Comparison of ENCODE assay signal across 12 cellular contexts in the genomic region with DNA sequence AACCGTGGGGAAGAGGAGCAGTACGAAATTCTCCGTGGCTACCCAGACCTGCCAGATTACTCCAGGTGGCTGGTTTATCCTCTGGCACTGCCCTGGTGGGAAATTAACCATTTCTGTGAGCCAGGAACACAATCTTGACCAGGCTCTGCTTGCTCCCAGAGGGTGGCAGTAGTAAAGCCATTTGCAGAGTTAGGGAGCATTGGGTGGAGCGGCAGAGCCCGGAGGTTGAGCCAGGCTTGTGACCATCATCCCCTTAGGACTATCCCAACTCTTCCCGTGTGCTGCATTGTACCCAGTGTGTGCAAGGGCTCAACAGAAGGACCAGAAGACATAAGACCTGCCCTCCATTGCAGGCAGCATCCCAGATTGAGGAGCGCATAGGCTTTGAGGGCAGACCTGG. TPM values are rescaled to one million over a fixed set of nuclear protein-coding genes. Genes with fewer than 3 reads are reported as not detected.
DNase-seq lines count a peak whose midpoint lies in the region; ATAC-seq, FAIRE-seq and TF ChIP-seq lines count a peak whose summit lies in the region.
"Had no signal": no experiment of that assay in that cellular context is flagged by ENCODE, and none has a peak within 500 bp of the region (broad histone marks: within the 10 kb centered on the region; RNA-seq: fewer than 3 reads in every experiment).

No MANE protein-coding gene starts in this region.

- H3K27me3 ChIP-seq in BJ (ENCODE audit: control insufficient read depth, insufficient read depth, low read length): no peaks in the 10 kb centered on the region; the same call in 1 of the 2 replicates
- no peaks in the 10 kb centered on the region for H3K27me3 ChIP-seq in keratinocyte (ENCODE audit: control insufficient read depth, extremely low read depth, insufficient read depth, low read length)

- H3K36me3 ChIP-seq in BJ (ENCODE audit: control insufficient read depth, insufficient read depth, low read length) (no peaks in the 10 kb centered on the region), keratinocyte (ENCODE audit: control insufficient read depth in 2 of 2, extremely low read depth in 1 of 2, insufficient read depth in 2 of 2, low read length in 2 of 2) (no peaks in the 10 kb centered on the region)

- TF ChIP-seq CTCF in BJ (IDR thresholded peaks at IDR 0.05; ENCODE audit: insufficient read depth, low read depth, low read length) (peak; percentile 34), astrocyte of the spinal cord (IDR thresholded peaks at IDR 0.05; ENCODE audit: low read depth, low read length) (peak; percentile 27), keratinocyte (optimal IDR thresholded peaks at IDR 0.05 in 1 of 3, IDR thresholded peaks at IDR 0.05 in 1 of 3, conservative IDR thresholded peaks at IDR 0.05 in 1 of 3; ENCODE audit: extremely low read depth in 1 of 3, insufficient read depth in 2 of 3, low read length in 3 of 3) (peak; percentile 10 to 58 (median 12))

- peaks cover 0 to 2% (median under 1%) of the 10 kb centered on the region in 4 donors for H3K4me1 Mint-ChIP-seq in naive thymus-derived CD8-positive, alpha-beta T cell

- ATAC-seq in GM18870 (IDR thresholded peaks at IDR 0.05; ENCODE audit: unreplicated experiment): no peak
- ATAC-seq in naive thymus-derived CD8-positive, alpha-beta T cell: no peak
- ATAC-seq: activated CD4-positive, CD25-positive, alpha-beta regulatory T cell treated with anti-CD3 and anti-CD28 coated beads, Interleukin-2, amount 50 U/mL, for 24 hours; activated naive CD4-positive, alpha-beta T cell treated with anti-CD3 and anti-CD28 coated beads, Interleukin-2, amount 50 U/mL, for 72 hours had no signal

- POLR2A ChIA-PET in BJ (lab: Charles Lee): no interaction called here
- POLR2A ChIA-PET in naive thymus-derived CD8-positive, alpha-beta T cell (lab: Charles Lee): interaction anchor here (1.0 kb wide), 1 partner anchor 63 kb away, joined by 3 read pairs; no protein-coding TSS in a partner anchor

- H3K9ac ChIP-seq in keratinocyte (ENCODE audit: control insufficient read depth, extremely low read depth, insufficient read depth, low read length): no peak overlapping the region

- DNase-seq in BJ (ENCODE audit: low read depth): no peak
- DNase-seq in HTR-8/SVneo (ENCODE audit: insufficient read length, low spot score): peak; percentile 10
- no peak for DNase-seq in astrocyte of the spinal cord (ENCODE audit: low read depth, low spot score)
- DNase-seq in keratinocyte (ENCODE audit: low read depth, low spot score): no peak
- DNase-seq in activated CD4-positive, CD25-positive, alpha-beta regulatory T cell treated with anti-CD3 and anti-CD28 coated beads, Interleukin-2, amount 50 U/mL, for 72 hours: no peak
- no peak for DNase-seq in activated CD4-positive, alpha-beta T cell treated with anti-CD3 and anti-CD28 coated beads, Interleukin-2, amount 50 U/mL, for 4 hours
- no peak for DNase-seq in naive thymus-derived CD8-positive, alpha-beta T cell
- DNase-seq: stimulated activated naive CD4-positive, alpha-beta T cell treated with Interleukin-2 at 50 U/mL for 16 hours had no signal

- H4K20me1 ChIP-seq in keratinocyte (ENCODE audit: control insufficient read depth, extremely low read depth, insufficient read depth, low read length): no peaks in the 10 kb centered on the region

- H3K4me3 Mint-ChIP-seq in naive thymus-derived CD8-positive, alpha-beta T cell: no peak overlapping the region

- no peaks in the 10 kb centered on the region for H3K9me1 ChIP-seq in keratinocyte (ENCODE audit: control insufficient read depth, extremely low read depth, insufficient read depth, low read length)

- H3K36me3 Mint-ChIP-seq in naive thymus-derived CD8-positive, alpha-beta T cell: no peaks in the 10 kb centered on the region
- H3K36me3 Mint-ChIP-seq: activated naive CD4-positive, alpha-beta T cell treated with anti-CD3 and anti-CD28 coated beads, Interleukin-2, amount 50 U/mL, for 72 hours had no signal

- H3K4me2 ChIP-seq in keratinocyte (ENCODE audit: control insufficient read depth, extremely low read depth, insufficient read depth, low read depth, low read length): no peak overlapping the region

- no peak overlapping the region for H3K27ac ChIP-seq in keratinocyte (ENCODE audit: control insufficient read depth, insufficient read depth, low read length)

- dilution Hi-C loops in keratinocyte (cut with MboI; ENCODE audit: extremely low pct_ligation_motif_present, low sequenced_read_pairs): no loop called here

- FAIRE-seq in HTR-8/SVneo (lab: Jason Lieb, UNC) (no peak), keratinocyte (lab: Jason Lieb, UNC) (no peak)
- FAIRE-seq: G401.6 had no signal

- peaks cover 0 to 7% (median 0%) of the 10 kb centered on the region in 5 donors for H3K27me3 Mint-ChIP-seq in naive thymus-derived CD8-positive, alpha-beta T cell

- in situ Hi-C loops in astrocyte of the spinal cord (cut with HindIII; ENCODE audit: low sequenced_read_pairs): no loop called here

- H2AFZ ChIP-seq in keratinocyte (ENCODE audit: control insufficient read depth, low read length): no peak overlapping the region

- H3K4me1 ChIP-seq in keratinocyte (ENCODE audit: control insufficient read depth, extremely low read depth, insufficient read depth, low read length): no peaks in the 10 kb centered on the region

- no peak overlapping the region for H3K4me3 ChIP-seq in BJ (ENCODE audit: low read depth, low read length)
- H3K4me3 ChIP-seq in astrocyte of the spinal cord (ENCODE audit: low read depth, low read length): no peak overlapping the region
- no peak overlapping the region for H3K4me3 ChIP-seq in keratinocyte (ENCODE audit: control insufficient read depth in 2 of 3, extremely low read depth in 1 of 3, insufficient read depth in 2 of 3, low read depth in 1 of 3, low read length in 3 of 3)

- H3K79me2 ChIP-seq in keratinocyte (ENCODE audit: control insufficient read depth, insufficient read depth, low read length): no peaks in the 10 kb centered on the region

- no peaks in the 10 kb centered on the region for H3K9me3 Mint-ChIP-seq in naive thymus-derived CD8-positive, alpha-beta T cell
- H3K9me3 Mint-ChIP-seq: activated naive CD4-positive, alpha-beta T cell treated with anti-CD3 and anti-CD28 coated beads, Interleukin-2, amount 50 U/mL, for 72 hours had no signal

- no peaks in the 10 kb centered on the region for H3K9me3 ChIP-seq in keratinocyte (ENCODE audit: control insufficient read depth, low read depth, low read length)

- peak overlapping the region in 2 of 10 donors; percentile 5 to 11 for H3K27ac Mint-ChIP-seq in naive thymus-derived CD8-positive, alpha-beta T cell
- H3K27ac Mint-ChIP-seq: activated naive CD4-positive, alpha-beta T cell treated with anti-CD3 and anti-CD28 coated beads, Interleukin-2, amount 50 U/mL, for 72 hours had no signal

- CTCF ChIA-PET in BJ (lab: Yijun Ruan, JAX): interaction anchor here (0.9 to 2.8 kb wide), 2 partner anchors 99 to 105 kb away, joined by 3 to 11 read pairs; no protein-coding TSS in a partner anchor

RNA-seq across cellular contexts. Expression of gene KNG1, which starts 5.3 kb away (rescaled TPM):
- not detected in 2 replicates for polyA plus RNA-seq in BJ (2011; rRNA removed)
- not detected in 2 replicates for polyA minus RNA-seq in BJ (2011; rRNA and poly(A)+ RNA removed)
- polyA plus RNA-seq in keratinocyte: 0.12 TPM in 1 of 3 replicates, not detected in the others
- not detected for polyA plus RNA-seq in keratinocyte (2011; ENCODE audit: low read depth)
- not detected in 2 replicates for polyA plus RNA-seq in keratinocyte (2011; cell fraction: cytosol; rRNA removed)
- polyA plus RNA-seq in keratinocyte (2011; cell fraction: nucleus; rRNA removed): not detected in 2 replicates
- polyA plus RNA-seq in keratinocyte (2012; ENCODE audit: low replicate concordance): not detected in 2 replicates
- not detected in 3 replicates for polyA minus RNA-seq in keratinocyte
- polyA minus RNA-seq in keratinocyte (2011; cell fraction: cytosol; rRNA and poly(A)+ RNA removed): not detected
- polyA minus RNA-seq in keratinocyte (2011; cell fraction: nucleus; rRNA and poly(A)+ RNA removed): not detected in 2 replicates
- not detected for total RNA-seq in naive thymus-derived CD8-positive, alpha-beta T cell
- polyA plus RNA-seq in naive thymus-derived CD8-positive, alpha-beta T cell: under 1 TPM in 1 of 3 donors, not detected in 2; 0.07 TPM
- total RNA-seq: activated naive CD4-positive, alpha-beta T cell treated with anti-CD3 and anti-CD28 coated beads, Interleukin-2, amount 50 U/mL, for 72 hours had no signal

RNA-seq across cellular contexts. Expression of gene HRG, which starts 56.6 kb away (rescaled TPM):
- not detected in 2 replicates for polyA plus RNA-seq in BJ (2011; rRNA removed)
- not detected in 2 replicates for polyA minus RNA-seq in BJ (2011; rRNA and poly(A)+ RNA removed)
- 0.03 TPM in 2 of 3 replicates, not detected in the other for polyA plus RNA-seq in keratinocyte
- 0.17 TPM for polyA plus RNA-seq in keratinocyte (2011; ENCODE audit: low read depth)
- 0.04 TPM in 1 of 2 replicates, not detected in the other for polyA plus RNA-seq in keratinocyte (2011; cell fraction: cytosol; rRNA removed)
- polyA plus RNA-seq in keratinocyte (2011; cell fraction: nucleus; rRNA removed): 0.05 and 0.07 TPM in 2 replicates
- polyA plus RNA-seq in keratinocyte (2012; ENCODE audit: low replicate concordance): 0.03 TPM in 1 of 2 replicates, not detected in the other
- not detected in 3 replicates for polyA minus RNA-seq in keratinocyte
- polyA minus RNA-seq in keratinocyte (2011; cell fraction: cytosol; rRNA and poly(A)+ RNA removed): not detected
- polyA minus RNA-seq in keratinocyte (2011; cell fraction: nucleus; rRNA and poly(A)+ RNA removed): not detected in 2 replicates
- total RNA-seq in naive thymus-derived CD8-positive, alpha-beta T cell: not detected
- polyA plus RNA-seq in naive thymus-derived CD8-positive, alpha-beta T cell: not detected
- total RNA-seq: activated naive CD4-positive, alpha-beta T cell treated with anti-CD3 and anti-CD28 coated beads, Interleukin-2, amount 50 U/mL, for 72 hours had no signal
